1 cellular context compared by ENCODE assay signal in the genomic region with DNA sequence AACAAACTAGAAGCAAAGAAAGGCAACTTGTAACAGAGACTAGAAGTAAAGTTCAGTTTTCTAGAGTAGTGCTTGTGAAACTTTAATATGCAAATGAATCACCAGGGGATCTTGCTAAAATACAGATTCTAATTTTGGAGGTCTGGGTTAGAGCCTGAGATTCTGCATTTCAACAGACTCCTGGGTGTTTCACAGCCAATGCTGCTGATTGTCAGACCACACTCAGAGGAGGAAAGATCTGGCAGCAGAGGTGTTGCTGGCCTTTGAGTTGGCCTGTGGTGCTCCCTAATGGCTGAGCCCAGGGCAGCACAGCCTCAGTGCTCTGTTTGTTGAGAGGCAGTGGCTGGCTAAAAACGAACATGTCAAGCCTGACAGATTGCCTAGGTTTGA.
TF ChIP-seq lines count a peak whose summit lies in the region.

No MANE protein-coding gene starts in this region.

TF ChIP-seq in HepG2, 621 proteins besides CTCF, POLR2A, EP300 and RAD21:
- TF ChIP-seq LCORL (IDR thresholded peaks at IDR 0.05) (no peak), LCORL (CRISPR knock-in tag; IDR thresholded peaks at IDR 0.05) (no peak), ZNF263 (CRISPR knock-in tag; IDR thresholded peaks at IDR 0.05) (peak; percentile 94)
